2 cellular contexts compared by ENCODE assay signal in the genomic region with DNA sequence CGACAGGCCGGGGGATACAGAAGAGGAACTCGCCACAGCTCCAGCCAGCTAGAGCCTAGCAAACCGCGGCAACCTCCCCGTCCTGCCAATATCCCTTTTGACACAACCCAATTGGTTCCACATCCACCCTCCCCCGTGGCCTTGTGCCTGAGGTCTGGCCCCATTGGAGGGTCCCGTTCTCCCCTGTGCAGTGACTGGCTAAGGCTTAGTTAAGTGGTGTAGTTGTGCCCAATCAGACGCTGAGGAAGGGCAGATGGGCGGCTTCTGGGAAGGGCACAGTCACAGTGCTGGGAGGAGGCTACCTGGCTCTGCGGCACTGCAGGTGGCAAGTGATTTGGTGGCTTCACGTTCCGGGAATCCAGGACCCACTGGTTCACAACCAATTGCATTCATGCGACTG.
A peak's percentile ranks its signal among the peaks of the same experiment; 100 is the strongest.
TF ChIP-seq lines count a peak whose summit lies in the region.

No MANE protein-coding gene starts in this region.

TF ChIP-seq in IMR-90, 13 proteins besides CTCF, POLR2A, EP300 and RAD21 (continued from another document):
- TF ChIP-seq, protein P1, sequence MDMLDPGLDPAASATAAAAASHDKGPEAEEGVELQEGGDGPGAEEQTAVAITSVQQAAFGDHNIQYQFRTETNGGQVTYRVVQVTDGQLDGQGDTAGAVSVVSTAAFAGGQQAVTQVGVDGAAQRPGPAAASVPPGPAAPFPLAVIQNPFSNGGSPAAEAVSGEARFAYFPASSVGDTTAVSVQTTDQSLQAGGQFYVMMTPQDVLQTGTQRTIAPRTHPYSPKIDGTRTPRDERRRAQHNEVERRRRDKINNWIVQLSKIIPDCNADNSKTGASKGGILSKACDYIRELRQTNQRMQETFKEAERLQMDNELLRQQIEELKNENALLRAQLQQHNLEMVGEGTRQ (IDR thresholded peaks at IDR 0.05; ENCODE audit: low read depth, low read length) = no peak
- no peak for TF ChIP-seq SMC3 (IDR thresholded peaks at IDR 0.05; ENCODE audit: low read depth, low read length)

TF ChIP-seq in K562, 482 proteins besides CTCF, POLR2A, EP300 and RAD21:
- TF ChIP-seq FOS (IDR thresholded peaks at IDR 0.05; ENCODE audit: extremely low read depth, insufficient read length) = peak; percentile 12
- no peak for TF ChIP-seq CHD1 (IDR thresholded peaks at IDR 0.05; ENCODE audit: low read length)
- TF ChIP-seq, protein P2, sequence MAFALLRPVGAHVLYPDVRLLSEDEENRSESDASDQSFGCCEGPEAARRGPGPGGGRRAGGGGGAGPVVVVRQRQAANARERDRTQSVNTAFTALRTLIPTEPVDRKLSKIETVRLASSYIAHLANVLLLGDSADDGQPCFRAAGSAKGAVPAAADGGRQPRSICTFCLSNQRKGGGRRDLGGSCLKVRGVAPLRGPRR (CRISPR knock-in tag; IDR thresholded peaks at IDR 0.05) = no peak
- TF ChIP-seq NFYB (IDR thresholded peaks at IDR 0.05; ENCODE audit: extremely low read depth, insufficient read length) = peak; percentile 8
- no peak for TF ChIP-seq MAFK (IDR thresholded peaks at IDR 0.05; ENCODE audit: low read length)
- TF ChIP-seq, protein P3, sequence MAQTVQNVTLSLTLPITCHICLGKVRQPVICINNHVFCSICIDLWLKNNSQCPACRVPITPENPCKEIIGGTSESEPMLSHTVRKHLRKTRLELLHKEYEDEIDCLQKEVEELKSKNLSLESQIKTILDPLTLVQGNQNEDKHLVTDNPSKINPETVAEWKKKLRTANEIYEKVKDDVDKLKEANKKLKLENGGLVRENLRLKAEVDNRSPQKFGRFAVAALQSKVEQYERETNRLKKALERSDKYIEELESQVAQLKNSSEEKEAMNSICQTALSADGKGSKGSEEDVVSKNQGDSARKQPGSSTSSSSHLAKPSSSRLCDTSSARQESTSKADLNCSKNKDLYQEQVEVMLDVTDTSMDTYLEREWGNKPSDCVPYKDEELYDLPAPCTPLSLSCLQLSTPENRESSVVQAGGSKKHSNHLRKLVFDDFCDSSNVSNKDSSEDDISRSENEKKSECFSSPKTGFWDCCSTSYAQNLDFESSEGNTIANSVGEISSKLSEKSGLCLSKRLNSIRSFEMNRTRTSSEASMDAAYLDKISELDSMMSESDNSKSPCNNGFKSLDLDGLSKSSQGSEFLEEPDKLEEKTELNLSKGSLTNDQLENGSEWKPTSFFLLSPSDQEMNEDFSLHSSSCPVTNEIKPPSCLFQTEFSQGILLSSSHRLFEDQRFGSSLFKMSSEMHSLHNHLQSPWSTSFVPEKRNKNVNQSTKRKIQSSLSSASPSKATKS (CRISPR knock-in tag; IDR thresholded peaks at IDR 0.05) = no peak
- no peak for TF ChIP-seq JUND (IDR thresholded peaks at IDR 0.05; ENCODE audit: borderline replicate concordance, low read depth, low read length)
- TF ChIP-seq JUND (tag; IDR thresholded peaks at IDR 0.05; ENCODE audit: borderline replicate concordance, low read depth, low read length) = no peak
